23 cellular contexts compared by ENCODE assay signal in the genomic region with DNA sequence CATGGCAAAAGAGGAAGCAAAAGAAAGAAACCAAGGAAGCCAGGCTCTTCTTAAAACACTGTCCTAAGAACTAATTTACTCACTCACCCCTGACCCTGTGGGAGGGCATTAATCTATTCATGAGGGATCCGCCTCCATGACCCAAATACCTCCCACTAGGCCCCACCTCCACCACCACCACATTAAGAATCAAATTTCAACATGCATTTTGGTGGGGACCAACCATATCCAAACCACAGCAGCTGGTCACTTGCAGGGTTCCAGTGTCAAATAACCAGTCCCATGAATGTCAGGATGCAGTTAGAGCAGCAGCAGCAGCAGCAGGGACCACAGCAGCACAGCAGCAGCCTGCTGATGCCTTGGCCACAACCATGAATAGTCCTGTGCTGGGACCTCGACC.
DNase-seq lines count a peak whose midpoint lies in the region; ATAC-seq and TF ChIP-seq lines count a peak whose summit lies in the region.
"Had no signal": no experiment of that assay in that cellular context is flagged by ENCODE, and none has a peak within 500 bp of the region (broad histone marks: within the 10 kb centered on the region; RNA-seq: fewer than 3 reads in every experiment).

No MANE protein-coding gene starts in this region.

- DNase-seq in H4 (ENCODE audit: low spot score) (peak; percentile 65), M059J (ENCODE audit: low read depth) (peak; percentile 23), neural crest cell (ENCODE audit: low read depth, low spot score) (no peak), SW480 (ENCODE audit: low spot score) (no peak)
- DNase-seq: activated T-cell treated with anti-CD3 and anti-CD28 coated beads, Interleukin-2, amount 50 U/mL, for 1 hour; aorta; caudate nucleus; CD8-positive, alpha-beta T cell; dermis blood vessel endothelial cell; DMS53; HFFc6; KG1; NCI-H1105; NCI-H2081 treated with DMSO at 0.1 percent for 48 hours; stimulated activated CD4-positive, alpha-beta T cell treated with anti-CD3 and anti-CD28 coated beads, Interleukin-2, amount 100 ng/mL, for 48 hours; stimulated activated naive CD4-positive, alpha-beta T cell treated with Interleukin-2 at 50 U/mL for 16 hours; SW 1271 had no signal

- ATAC-seq in HG03521 (IDR thresholded peaks at IDR 0.05; ENCODE audit: unreplicated experiment), result no peak
- no peak for ATAC-seq in GM19467 (IDR thresholded peaks at IDR 0.05; ENCODE audit: unreplicated experiment)
- ATAC-seq: CD8-positive, alpha-beta T cell had no signal

- H3K4me3 Mint-ChIP-seq in neural crest cell, result no peak overlapping the region
- H3K4me3 Mint-ChIP-seq: activated naive CD4-positive, alpha-beta T cell treated with anti-CD3 and anti-CD28 coated beads, Interleukin-2, amount 50 U/mL, for 24 hours; CD8-positive, alpha-beta T cell; HFFc6 had no signal

- H3K36me3 ChIP-seq in ectodermal cell (ENCODE audit: control insufficient read depth, insufficient read depth, low read length), result no peaks in the 10 kb centered on the region
- H3K36me3 ChIP-seq: thoracic aorta had no signal

- H3K27me3 ChIP-seq in ectodermal cell (ENCODE audit: control insufficient read depth, insufficient read depth, low read length, poor library complexity, severe bottlenecking), result no peaks in the 10 kb centered on the region

- peak overlapping the region; percentile 92 for H3K27ac Mint-ChIP-seq in neural crest cell (ENCODE audit: unreplicated experiment)
- H3K27ac Mint-ChIP-seq: activated naive CD4-positive, alpha-beta T cell treated with anti-CD3 and anti-CD28 coated beads, Interleukin-2, amount 50 U/mL, for 24 hours; CD8-positive, alpha-beta T cell; HFFc6 had no signal

- H3K4me3 ChIP-seq in ectodermal cell (ENCODE audit: insufficient read depth, low read depth, low read length), result no peak overlapping the region
- H3K4me3 ChIP-seq: thoracic aorta had no signal

- no peaks in the 10 kb centered on the region for H3K9me3 ChIP-seq in ectodermal cell (ENCODE audit: control insufficient read depth, low read length)
- H3K9me3 ChIP-seq: thoracic aorta had no signal

- peak overlapping the region; percentile 11 for H3K27ac ChIP-seq in ectodermal cell (ENCODE audit: insufficient read depth, low read depth, low read length, poor library complexity, severe bottlenecking)
- H3K27ac ChIP-seq: RWPE1, thoracic aorta had no signal

- WGBS in ectodermal cell, 2 experiments, result 54 to 64% methylated on average over 2 of the region's 2 CpGs

- H3K4me1 ChIP-seq in ectodermal cell (ENCODE audit: control insufficient read depth, insufficient read depth, low read length), result peaks cover 8% of the 10 kb centered on the region

- no peak for TF ChIP-seq CTCF in neural crest cell (conservative IDR thresholded peaks at IDR 0.05)

- peaks cover 15% of the 10 kb centered on the region for H3K9me3 Mint-ChIP-seq in neural crest cell
- H3K9me3 Mint-ChIP-seq: activated naive CD4-positive, alpha-beta T cell treated with anti-CD3 and anti-CD28 coated beads, Interleukin-2, amount 50 U/mL, for 24 hours; CD8-positive, alpha-beta T cell had no signal

- no peaks in the 10 kb centered on the region for H3K27me3 Mint-ChIP-seq in neural crest cell (ENCODE audit: low read depth)

- H3K36me3 Mint-ChIP-seq in neural crest cell (ENCODE audit: low read depth), result no peaks in the 10 kb centered on the region
- H3K36me3 Mint-ChIP-seq: activated naive CD4-positive, alpha-beta T cell treated with anti-CD3 and anti-CD28 coated beads, Interleukin-2, amount 50 U/mL, for 24 hours; CD8-positive, alpha-beta T cell had no signal

- H3K4me1 Mint-ChIP-seq in neural crest cell, result peaks cover 13% of the 10 kb centered on the region
- H3K4me1 Mint-ChIP-seq: activated naive CD4-positive, alpha-beta T cell treated with anti-CD3 and anti-CD28 coated beads, Interleukin-2, amount 50 U/mL, for 24 hours had no signal

Comparison
In these comparisons a context has a peak if more than half of its experiments do, and no peak if none do; other contexts are left out.
1. DNase-seq: peak in H4 (single experiment) and M059J (single experiment); none in neural crest cell (single experiment) and SW480 (single experiment).